8 cellular contexts compared by ENCODE assay signal in genomic region chr11:48081151-48082010, GRCh38.
DNase-seq lines count a peak whose midpoint lies in the region; ATAC-seq, FAIRE-seq and TF ChIP-seq lines count a peak whose summit lies in the region.

No MANE protein-coding gene starts in this region.

- H3K36me3 Mint-ChIP-seq in activated CD4-positive, alpha-beta T cell treated with anti-CD3 and anti-CD28 coated beads, Interleukin-2, amount 10 ng/mL, durations not matched to agents 24 days and 14 days (ENCODE audit: low read depth) = peaks cover 44% of the 10 kb centered on the region
- H3K36me3 Mint-ChIP-seq in glutamatergic neuron (ENCODE audit: unreplicated experiment) = no peaks in the 10 kb centered on the region

- H3K4me3 Mint-ChIP-seq in activated CD4-positive, alpha-beta T cell treated with anti-CD3 and anti-CD28 coated beads, Interleukin-2, amount 10 ng/mL, durations not matched to agents 24 days and 14 days = peak overlapping the region; percentile 59
- no peak overlapping the region for H3K4me3 Mint-ChIP-seq in glutamatergic neuron (ENCODE audit: unreplicated experiment)

- no peaks in the 10 kb centered on the region for H3K9me3 Mint-ChIP-seq in activated CD4-positive, alpha-beta T cell treated with anti-CD3 and anti-CD28 coated beads, Interleukin-2, amount 10 ng/mL, durations not matched to agents 24 days and 14 days
- H3K9me3 Mint-ChIP-seq in glutamatergic neuron (ENCODE audit: unreplicated experiment) = peaks cover 3% of the 10 kb centered on the region

- peak; percentile 82 for DNase-seq in H4 (ENCODE audit: low spot score)
- peak; percentile 76 for DNase-seq in activated CD4-positive, alpha-beta T cell treated with anti-CD3 and anti-CD28 coated beads, Interleukin-2, amount 10 ng/mL, durations not matched to agents 24 days and 14 days
- peak in 1 of 2 donors; percentile 7 for DNase-seq in foreskin keratinocyte
- peak in 1 of 6 donors; percentile 41 for DNase-seq in pancreas
- no peak for DNase-seq in glutamatergic neuron
- no peak for DNase-seq in NCI-H1105 (lab: John Stamatoyannopoulos, UW)
- DNase-seq in NCI-H2107 treated with DMSO at 0.1 percent for 48 hours (lab: John Stamatoyannopoulos, UW; ENCODE audit: unreplicated experiment) = no peak

- no peak overlapping the region for H3K27ac ChIP-seq in foreskin keratinocyte
- H3K27ac ChIP-seq in pancreas = peak overlapping the region in 1 of 4 donors; percentile 48

- no peaks in the 10 kb centered on the region for H3K9me3 ChIP-seq in pancreas

- no peak for TF ChIP-seq CTCF in foreskin keratinocyte (conservative IDR thresholded peaks at IDR 0.05)
- TF ChIP-seq CTCF in pancreas (IDR thresholded peaks at IDR 0.05) = no peak
- TF ChIP-seq CTCF in glutamatergic neuron (IDR thresholded peaks at IDR 0.05; ENCODE audit: partially characterized antibody, unreplicated experiment) = no peak

- FAIRE-seq in pancreas (lab: Jason Lieb, UNC) = no peak

- intact Hi-C loops in activated CD4-positive, alpha-beta T cell treated with anti-CD3 and anti-CD28 coated beads, Interleukin-2, amount 10 ng/mL, durations not matched to agents 24 days and 14 days (cut with micrococcal nuclease) = loop anchor here (1.0 to 2.0 kb wide), 2 partner anchors 15 to 26 kb away; no protein-coding TSS in a partner anchor
- intact Hi-C loops in pancreas (cut with DNase I) = no loop called here

- ATAC-seq in foreskin keratinocyte = peak; percentile 20
- peak in 3 of 4 donors; percentile 83 to 85 (median 83) for ATAC-seq in pancreas
- ATAC-seq in HG02840 (IDR thresholded peaks at IDR 0.05; ENCODE audit: low FRiP score, unreplicated experiment) = no peak

- H3K36me3 ChIP-seq in pancreas = no peaks in the 10 kb centered on the region

- H3K27me3 ChIP-seq in foreskin keratinocyte (no peaks in the 10 kb centered on the region), pancreas (no peaks in the 10 kb centered on the region)

- H3K4me1 Mint-ChIP-seq in activated CD4-positive, alpha-beta T cell treated with anti-CD3 and anti-CD28 coated beads, Interleukin-2, amount 10 ng/mL, durations not matched to agents 24 days and 14 days = peaks cover 51% of the 10 kb centered on the region
- no peaks in the 10 kb centered on the region for H3K4me1 Mint-ChIP-seq in glutamatergic neuron (ENCODE audit: low read depth, unreplicated experiment)

- H3K4me3 ChIP-seq in pancreas = no peak overlapping the region

- WGBS in pancreas, 2 donors = 47 to 50% methylated on average over 19 of the region's 19 CpGs

- H3K27ac Mint-ChIP-seq in activated CD4-positive, alpha-beta T cell treated with anti-CD3 and anti-CD28 coated beads, Interleukin-2, amount 10 ng/mL, durations not matched to agents 24 days and 14 days = peak overlapping the region; percentile 86
- no peak overlapping the region for H3K27ac Mint-ChIP-seq in glutamatergic neuron (ENCODE audit: unreplicated experiment)

- H3K27me3 Mint-ChIP-seq in activated CD4-positive, alpha-beta T cell treated with anti-CD3 and anti-CD28 coated beads, Interleukin-2, amount 10 ng/mL, durations not matched to agents 24 days and 14 days = no peaks in the 10 kb centered on the region
- H3K27me3 Mint-ChIP-seq in glutamatergic neuron (ENCODE audit: unreplicated experiment) = no peaks in the 10 kb centered on the region

- H3K4me1 ChIP-seq in foreskin keratinocyte (no peaks in the 10 kb centered on the region), pancreas (no peaks in the 10 kb centered on the region)

Comparison
In these comparisons a context has a peak if more than half of its experiments do, and no peak if none do; other contexts are left out.
1. DNase-seq: peak in H4 (single experiment) and activated CD4-positive, alpha-beta T cell treated with anti-CD3 and anti-CD28 coated beads, Interleukin-2, amount 10 ng/mL, durations not matched to agents 24 days and 14 days (single experiment); none in glutamatergic neuron (single experiment), NCI-H1105 (single experiment) and NCI-H2107 treated with DMSO at 0.1 percent for 48 hours (single experiment).